In genomic region chr5:31641059-31641458, GRCh38 we compare ENCODE assay signal across 23 cellular contexts. TPM values are rescaled to one million over a fixed set of nuclear protein-coding genes. Genes with fewer than 3 reads are reported as not detected.
DNase-seq lines count a peak whose midpoint lies in the region; ATAC-seq, FAIRE-seq and TF ChIP-seq lines count a peak whose summit lies in the region.
"Had no signal": no experiment of that assay in that cellular context is flagged by ENCODE, and none has a peak within 500 bp of the region (broad histone marks: within the 10 kb centered on the region; RNA-seq: fewer than 3 reads in every experiment).

No MANE protein-coding gene starts in this region.

- WGBS in HepG2 (ENCODE audit: low lambda C conversion rate), result 0% methylated on average over 4 of the region's 4 CpGs
- 84% methylated on average over 4 of the region's 4 CpGs for WGBS in right lobe of liver (ENCODE audit: insufficient coverage, low coverage, low lambda C conversion rate, missing lambda C conversion rate)

- no peak for TF ChIP-seq RAD21 in HepG2 (CRISPR knock-in tag; IDR thresholded peaks at IDR 0.05)

- H4K20me1 ChIP-seq in HepG2 (ENCODE audit: insufficient read depth, low read length), result no peaks in the 10 kb centered on the region

- H3K27ac ChIP-seq in left ventricle myocardium inferior (replicated peaks) (peak overlapping the region; percentile 91), HepG2 (ENCODE audit: extremely low read length, insufficient read depth, low read length) (no peak overlapping the region), right lobe of liver (no peak overlapping the region)
- H3K27ac ChIP-seq: A549; BLaER1 treated with 17β-estradiol and CSF1 and Interleukin-3, amounts not matched to agents 10 nM and 100 nM had no signal

- H3K27me3 ChIP-seq in left ventricle myocardium inferior (ENCODE audit: low read depth), result no peaks in the 10 kb centered on the region
- H3K27me3 ChIP-seq in HepG2 (ENCODE audit: control insufficient read depth in 1 of 2, insufficient read depth in 2 of 2, low read length in 2 of 2), result peaks cover 4 to 56% of the 10 kb centered on the region in 2 experiments; a peak in 4 of 5 replicates
- no peaks in the 10 kb centered on the region for H3K27me3 ChIP-seq in right lobe of liver

- peaks cover 96% of the 10 kb centered on the region for H3K4me1 ChIP-seq in left ventricle myocardium inferior
- H3K4me1 ChIP-seq in HepG2 (ENCODE audit: insufficient read depth, low read length), result no peaks in the 10 kb centered on the region
- H3K4me1 ChIP-seq in right lobe of liver, result no peaks in the 10 kb centered on the region

- CTCF ChIA-PET in HepG2 (lab: Yijun Ruan, JAX; ENCODE audit: low intra/inter-chr PET ratio, low total read pairs), result no interaction called here

- no peak overlapping the region for H2AFZ ChIP-seq in HepG2 (ENCODE audit: low read length)
- H2AFZ ChIP-seq: GM23338 had no signal

- no peaks in the 10 kb centered on the region for H3K36me3 ChIP-seq in left ventricle myocardium inferior
- no peaks in the 10 kb centered on the region for H3K36me3 ChIP-seq in HepG2 (replicated peaks in 1 of 2; ENCODE audit: control insufficient read depth in 1 of 2, insufficient read depth in 2 of 2, low read length in 2 of 2)
- H3K36me3 ChIP-seq in right lobe of liver, result no peaks in the 10 kb centered on the region
- H3K36me3 ChIP-seq: BE2C; BLaER1 treated with 17β-estradiol and CSF1 and Interleukin-3, amounts not matched to agents 10 nM and 100 nM had no signal

- TF ChIP-seq CTCF in left ventricle myocardium inferior (IDR thresholded peaks at IDR 0.05; ENCODE audit: borderline replicate concordance) (no peak), HepG2 (CRISPR knock-in tag; IDR thresholded peaks at IDR 0.05) (no peak), right lobe of liver (IDR thresholded peaks at IDR 0.05) (no peak)

- H3K4me2 ChIP-seq in HepG2 (ENCODE audit: low read depth, low read length), result no peak overlapping the region
- H3K4me2 ChIP-seq: A549 had no signal

- no peak for ATAC-seq in HepG2
- ATAC-seq in right lobe of liver, result no peak
- ATAC-seq: A549, GM23338, HCT116 had no signal

- H3K79me2 ChIP-seq in HepG2 (ENCODE audit: insufficient read depth, low read length), result no peaks in the 10 kb centered on the region

- H3K4me3 ChIP-seq in left ventricle myocardium inferior (peak overlapping the region; percentile 88), HepG2 (replicated peaks in 1 of 3; ENCODE audit: insufficient read depth in 1 of 3, low read depth in 2 of 3, low read length in 3 of 3) (no peak overlapping the region), right lobe of liver (no peak overlapping the region)
- H3K4me3 ChIP-seq: A549; BLaER1 treated with 17β-estradiol and CSF1 and Interleukin-3, amounts not matched to agents 10 nM and 100 nM had no signal

- TF ChIP-seq POLR2A in HepG2 (IDR thresholded peaks at IDR 0.05; ENCODE audit: insufficient read depth in 1 of 2, low read depth in 2 of 2, low read length in 2 of 2) (no peak), right lobe of liver (IDR thresholded peaks at IDR 0.05) (no peak)

- intact Hi-C loops in left ventricle myocardium inferior (cut with micrococcal nuclease) (no loop called here), cardiac septum (cut with DNase I) (loop anchor here (1.0 to 5.0 kb wide), 2 partner anchors 20 to 91 kb away; no protein-coding TSS in a partner anchor), HepG2 (cut with micrococcal nuclease; ENCODE audit: unreplicated experiment) (no loop called here), right lobe of liver (cut with DNase I) (no loop called here)

- TF ChIP-seq EP300 in HepG2 (IDR thresholded peaks at IDR 0.05; ENCODE audit: low read depth in 2 of 2, low read length in 2 of 2) (no peak), HepG2 (CRISPR knock-in tag; IDR thresholded peaks at IDR 0.05; ENCODE audit: borderline replicate concordance) (no peak)

- H3K9ac ChIP-seq in HepG2 (ENCODE audit: insufficient read depth, low read depth, low read length), result no peak overlapping the region
- H3K9ac ChIP-seq: BLaER1 treated with 17β-estradiol and CSF1 and Interleukin-3, amounts not matched to agents 10 nM and 100 nM had no signal

- POLR2A ChIA-PET in HepG2 (lab: Yijun Ruan, JAX), result no interaction called here

- DNase-seq in left ventricle myocardium inferior, result no peak
- DNase-seq in cardiac septum (ENCODE audit: low spot score), result no peak
- no peak for DNase-seq in HepG2 (ENCODE audit: low spot score)
- DNase-seq in right lobe of liver, result no peak
- DNase-seq in putamen (ENCODE audit: low spot score), result peak; percentile 39
- DNase-seq in DMS 273 (lab: John Stamatoyannopoulos, UW; ENCODE audit: unreplicated experiment), result no peak
- DNase-seq: 8988T; ACHN; AML-193; BE2C; CD4-positive, alpha-beta T cell; CD8-positive, alpha-beta memory T cell; DMS53; DMS79 treated with DMSO at 0.1 percent for 48 hours; GF-D8; H9 had no signal

- no peaks in the 10 kb centered on the region for H3K9me3 ChIP-seq in left ventricle myocardium inferior (replicated peaks)
- no peaks in the 10 kb centered on the region for H3K9me3 ChIP-seq in HepG2 (ENCODE audit: low read length)
- H3K9me3 ChIP-seq in right lobe of liver, result no peaks in the 10 kb centered on the region
- H3K9me3 ChIP-seq: A549; BE2C; BLaER1 treated with 17β-estradiol and CSF1 and Interleukin-3, amounts not matched to agents 10 nM and 100 nM had no signal

- in situ Hi-C loops in HepG2 (cut with HindIII; ENCODE audit: extremely low pct_ligation_motif_present, low pct_unique_long_range_greater_than_20kb), result no loop called here

- no TSS peak for BruUV-seq in HepG2 (replicated peaks; lab: Mats Ljungman, UMichigan)

- no peak for FAIRE-seq in HepG2 (lab: Jason Lieb, UNC)
- FAIRE-seq: A549, D721Med, GM12891, GM18507 had no signal

TF ChIP-seq in HepG2, 621 proteins besides CTCF, POLR2A, EP300 and RAD21:
- TF ChIP-seq HOXA3 (CRISPR knock-in tag; IDR thresholded peaks at IDR 0.05) (no peak), MIER3 (CRISPR knock-in tag; IDR thresholded peaks at IDR 0.05; ENCODE audit: borderline replicate concordance) (no peak), MNT (IDR thresholded peaks at IDR 0.05) (peak; percentile 81), SMYD3 (CRISPR knock-in tag; IDR thresholded peaks at IDR 0.05) (no peak)

RNA-seq across cellular contexts. Expression of gene PDZD2, which starts 2.1 kb away (rescaled TPM):
- total RNA-seq in left ventricle myocardium inferior (120 TPM), cardiac septum (67.1 TPM), HepG2 (2016; rRNA removed; fragmentation: Illumina TruSeq; extraction: Trizol) (not detected in 2 replicates), right lobe of liver (1 to 10 TPM in 2 of 6 experiments, under 1 TPM in 4; 0.43 to 1.9 (median 0.88) TPM)
- total RNA-seq in HepG2 (2016; cell fraction: cytosol; rRNA removed; fragmentation: Illumina TruSeq; extraction: Trizol; ENCODE audit: low read depth), result not detected in 2 replicates
- not detected in 2 replicates for total RNA-seq in HepG2 (2016; cell fraction: insoluble cytoplasmic fraction; rRNA removed; fragmentation: Illumina TruSeq; extraction: Trizol)
- not detected in 2 replicates for total RNA-seq in HepG2 (2016; cell fraction: membrane; rRNA removed; fragmentation: Illumina TruSeq; extraction: Trizol)
- not detected in 2 replicates for total RNA-seq in HepG2 (2016; cell fraction: nucleus; rRNA removed; fragmentation: Illumina TruSeq; extraction: Trizol)
- polyA plus RNA-seq in HepG2 (2011; rRNA removed), result under 0.01 and 0.04 TPM in 2 replicates
- under 0.01 and 0.01 TPM in 2 replicates for polyA plus RNA-seq in HepG2 (2011; cell fraction: cytosol; rRNA removed)
- 0.16 TPM in 1 of 2 replicates, not detected in the other for polyA plus RNA-seq in HepG2 (2011; cell fraction: nucleus; rRNA removed)
- 0.17 and 0.66 TPM in 2 replicates for polyA plus RNA-seq in HepG2 (2012)
- not detected in 2 replicates for polyA plus RNA-seq in HepG2 (2016; cell fraction: cytosol; fragmentation: Illumina TruSeq; extraction: Trizol; ENCODE audit: low read depth)
- not detected in 2 replicates for polyA plus RNA-seq in HepG2 (2016; cell fraction: insoluble cytoplasmic fraction; fragmentation: Illumina TruSeq; extraction: Trizol; ENCODE audit: low read depth)
- polyA plus RNA-seq in HepG2 (2016; cell fraction: membrane; fragmentation: Illumina TruSeq; extraction: Trizol; ENCODE audit: low read depth), result not detected in 2 replicates
- not detected in 2 replicates for polyA plus RNA-seq in HepG2 (2016; cell fraction: nucleus; fragmentation: Illumina TruSeq; extraction: Trizol; ENCODE audit: insufficient read depth, low read depth)
- polyA minus RNA-seq in HepG2 (2011; rRNA and poly(A)+ RNA removed; ENCODE audit: low replicate concordance), result 0.10 and 5.4 TPM in 2 replicates
- not detected in 2 replicates for polyA minus RNA-seq in HepG2 (2011; cell fraction: cytosol; rRNA and poly(A)+ RNA removed)
- polyA minus RNA-seq in HepG2 (2011; cell fraction: nucleus; rRNA and poly(A)+ RNA removed), result 0.12 and 0.13 TPM in 2 replicates

Comparison
In these comparisons a context has a peak if more than half of its experiments do, and no peak if none do; other contexts are left out.
1. RNA of gene PDZD2, which starts 2.1 kb away (total RNA-seq): 120 TPM in left ventricle myocardium inferior (single experiment) and 67.1 TPM in cardiac septum (single experiment); 0.43 to 1.9 TPM in right lobe of liver and not detected in HepG2; every median in the first group is over 10 times any median in the second.